ENCODE assay signal across 8 cellular contexts in the genomic region with DNA sequence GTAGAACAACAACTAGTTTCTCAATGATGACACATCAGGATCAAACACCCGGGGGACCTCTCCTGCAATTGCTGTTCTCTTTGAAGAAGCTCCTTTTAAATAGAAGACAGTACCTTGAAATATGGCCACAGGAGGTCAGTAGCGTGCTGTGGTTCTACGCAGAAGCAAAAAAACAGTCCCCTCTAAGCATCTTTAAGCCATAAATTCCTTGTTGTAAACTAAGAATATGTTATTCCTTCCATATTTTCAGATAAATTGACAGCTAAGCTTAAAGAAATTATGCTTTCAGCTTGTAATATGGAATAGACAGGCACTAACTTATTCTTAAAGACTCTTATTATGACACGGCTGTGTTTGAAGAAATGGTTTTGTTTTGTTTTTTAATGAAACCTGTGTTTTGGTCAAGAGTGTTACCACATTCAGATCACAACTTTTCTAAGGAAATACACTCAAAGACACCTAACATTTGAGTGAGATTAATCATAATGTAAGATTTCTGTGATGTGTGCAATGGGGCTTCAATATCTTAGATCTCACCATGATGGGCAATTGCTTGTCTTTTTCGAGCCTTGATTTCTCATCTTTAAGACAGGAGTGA. TPM values are rescaled to one million over a fixed set of nuclear protein-coding genes. Genes with fewer than 3 reads are reported as not detected.
DNase-seq lines count a peak whose midpoint lies in the region; ATAC-seq and TF ChIP-seq lines count a peak whose summit lies in the region.

No MANE protein-coding gene starts in this region.

- CTCF ChIA-PET in A673 (lab: Charles Lee), result interaction anchor here (0.6 to 1.0 kb wide), 9 partner anchors 11 to 881 kb away, joined by 3 to 13 read pairs (median 4); no protein-coding TSS in a partner anchor

- in situ Hi-C loops in GM13976 (cut with MboI; ENCODE audit: low sequenced_read_pairs, unreplicated experiment), result loop anchor here (5.0 kb wide), 1 partner anchor 218 kb away; no protein-coding TSS in a partner anchor

- H3K27ac ChIP-seq in A673 (ENCODE audit: low read depth, low read length, poor library complexity, severe bottlenecking) (no peak overlapping the region), cardiac muscle cell (no peak overlapping the region), psoas muscle (no peak overlapping the region)

- H3K4me1 Mint-ChIP-seq in activated naive CD8-positive, alpha-beta T cell treated with anti-CD3 and anti-CD28 coated beads for 36 hours, result peaks cover 10% of the 10 kb centered on the region

- H3K36me3 Mint-ChIP-seq in activated naive CD8-positive, alpha-beta T cell treated with anti-CD3 and anti-CD28 coated beads for 36 hours, result no peaks in the 10 kb centered on the region

- WGBS in psoas muscle, 3 donors, result 35 to 40% (median 36%) methylated on average over 5 of the region's 5 CpGs

- H3K9me3 Mint-ChIP-seq in activated naive CD8-positive, alpha-beta T cell treated with anti-CD3 and anti-CD28 coated beads for 36 hours, result no peaks in the 10 kb centered on the region

- no TSS peak for BruUV-seq in A673 (replicated peaks; lab: Mats Ljungman, UMichigan)

- H3K9me3 ChIP-seq in A673 (ENCODE audit: low read depth, low read length, poor library complexity, severe bottlenecking), result no peaks in the 10 kb centered on the region
- no peaks in the 10 kb centered on the region for H3K9me3 ChIP-seq in cardiac muscle cell (ENCODE audit: low read depth)
- no peaks in the 10 kb centered on the region for H3K9me3 ChIP-seq in psoas muscle

- H3K4me3 ChIP-seq in A673 (ENCODE audit: low read depth, low read length, poor library complexity, severe bottlenecking), result no peak overlapping the region
- H3K4me3 ChIP-seq in cardiac muscle cell, result no peak overlapping the region
- H3K4me3 ChIP-seq in psoas muscle, result no peak overlapping the region

- intact Hi-C loops in A673 (cut with micrococcal nuclease; ENCODE audit: unreplicated experiment) (loop anchor here (2.0 kb wide), 2 partner anchors 220 to 546 kb away; no protein-coding TSS in a partner anchor), psoas muscle (cut with DNase I) (loop anchor here (1.0 to 10.0 kb wide), 6 partner anchors 175 to 548 kb away; no protein-coding TSS in a partner anchor)

- peak; percentile 68 for TF ChIP-seq CTCF in A673 (conservative IDR thresholded peaks at IDR 0.05; ENCODE audit: low read depth, low read length)
- TF ChIP-seq CTCF in GM13976 (IDR thresholded peaks at IDR 0.05; ENCODE audit: borderline replicate concordance, control extremely low read depth, extremely low read depth, insufficient read depth, missing control alignments), result peak; percentile 53
- peak; percentile 80 for TF ChIP-seq CTCF in LNCAP (IDR thresholded peaks at IDR 0.05)
- TF ChIP-seq CTCF in cardiac muscle cell (IDR thresholded peaks at IDR 0.05; ENCODE audit: low read depth, low read length), result peak; percentile 68
- TF ChIP-seq CTCF in psoas muscle (IDR thresholded peaks at IDR 0.05), result peak; percentile 74

- H3K4me1 ChIP-seq in A673 (ENCODE audit: insufficient read depth, low read length, poor library complexity, severe bottlenecking) (no peaks in the 10 kb centered on the region), cardiac muscle cell (ENCODE audit: low read depth) (no peaks in the 10 kb centered on the region), psoas muscle (no peaks in the 10 kb centered on the region)

- POLR2A ChIA-PET in A673 (lab: Charles Lee; ENCODE audit: low non-redundant PET), result interaction anchor here (0.7 kb wide), 1 partner anchor 16 kb away, joined by 3 read pairs; no protein-coding TSS in a partner anchor

- peak in 3 of 4 donors; percentile 59 to 85 (median 75) for ATAC-seq in psoas muscle
- ATAC-seq in GM21526 (IDR thresholded peaks at IDR 0.05; ENCODE audit: low FRiP score, unreplicated experiment), result no peak

- H3K27me3 Mint-ChIP-seq in activated naive CD8-positive, alpha-beta T cell treated with anti-CD3 and anti-CD28 coated beads for 36 hours, result peaks cover 28% of the 10 kb centered on the region

- H3K4me3 Mint-ChIP-seq in activated naive CD8-positive, alpha-beta T cell treated with anti-CD3 and anti-CD28 coated beads for 36 hours, result no peak overlapping the region

- H3K27me3 ChIP-seq in A673 (replicated peaks; ENCODE audit: insufficient read depth, low read depth, low read length, poor library complexity) (no peaks in the 10 kb centered on the region), cardiac muscle cell (no peaks in the 10 kb centered on the region), psoas muscle (ENCODE audit: insufficient read depth in 3 of 3, low read length in 2 of 3) (no peaks in the 10 kb centered on the region)

- no peak overlapping the region for H3K27ac Mint-ChIP-seq in activated naive CD8-positive, alpha-beta T cell treated with anti-CD3 and anti-CD28 coated beads for 36 hours

- peak; percentile 67 for DNase-seq in A673 (ENCODE audit: low spot score)
- peak; percentile 34 for DNase-seq in GM13976 (ENCODE audit: low spot score)
- peak; percentile 82 for DNase-seq in SK-N-DZ (ENCODE audit: low spot score)
- peak; percentile 44 for DNase-seq in activated naive CD8-positive, alpha-beta T cell treated with anti-CD3 and anti-CD28 coated beads for 36 hours
- peak; percentile 72 to 85 for DNase-seq in cardiac muscle cell (ENCODE audit: low read depth in 1 of 2, low spot score in 1 of 2)
- DNase-seq in psoas muscle, result peak; percentile 39 to 70

- H3K36me3 ChIP-seq in A673 (ENCODE audit: insufficient read depth, low read length, poor library complexity, severe bottlenecking) (no peaks in the 10 kb centered on the region), cardiac muscle cell (no peaks in the 10 kb centered on the region), psoas muscle (ENCODE audit: insufficient read depth in 1 of 2, low read depth in 1 of 2) (no peaks in the 10 kb centered on the region)

RNA-seq across cellular contexts. Expression of a gene that starts 49.7 kb away (rescaled TPM):
- total RNA-seq in A673 (2021) (not detected in 2 replicates), cardiac muscle cell (0.71 and 0.99 TPM in 2 replicates), psoas muscle (under 1 TPM in 3 of 4 donors, not detected in 1; 0.07 to 0.94 (median 0.40) TPM)
- polyA plus RNA-seq in SK-N-DZ (2014; cell fraction: cytosol; rRNA removed), result 0.83 and 1.2 TPM in 2 replicates
- 0.24 and 0.94 TPM in 2 replicates for polyA plus RNA-seq in SK-N-DZ (2014; cell fraction: nucleus; rRNA removed)
- total RNA-seq in activated naive CD8-positive, alpha-beta T cell treated with anti-CD3 and anti-CD28 coated beads for 36 hours, result not detected
- polyA plus RNA-seq in cardiac muscle cell (0.86 and 3.5 TPM in 2 replicates), psoas muscle (under 1 TPM; 0.04 to 0.23 (median 0.05) TPM)
